In the genomic region with DNA sequence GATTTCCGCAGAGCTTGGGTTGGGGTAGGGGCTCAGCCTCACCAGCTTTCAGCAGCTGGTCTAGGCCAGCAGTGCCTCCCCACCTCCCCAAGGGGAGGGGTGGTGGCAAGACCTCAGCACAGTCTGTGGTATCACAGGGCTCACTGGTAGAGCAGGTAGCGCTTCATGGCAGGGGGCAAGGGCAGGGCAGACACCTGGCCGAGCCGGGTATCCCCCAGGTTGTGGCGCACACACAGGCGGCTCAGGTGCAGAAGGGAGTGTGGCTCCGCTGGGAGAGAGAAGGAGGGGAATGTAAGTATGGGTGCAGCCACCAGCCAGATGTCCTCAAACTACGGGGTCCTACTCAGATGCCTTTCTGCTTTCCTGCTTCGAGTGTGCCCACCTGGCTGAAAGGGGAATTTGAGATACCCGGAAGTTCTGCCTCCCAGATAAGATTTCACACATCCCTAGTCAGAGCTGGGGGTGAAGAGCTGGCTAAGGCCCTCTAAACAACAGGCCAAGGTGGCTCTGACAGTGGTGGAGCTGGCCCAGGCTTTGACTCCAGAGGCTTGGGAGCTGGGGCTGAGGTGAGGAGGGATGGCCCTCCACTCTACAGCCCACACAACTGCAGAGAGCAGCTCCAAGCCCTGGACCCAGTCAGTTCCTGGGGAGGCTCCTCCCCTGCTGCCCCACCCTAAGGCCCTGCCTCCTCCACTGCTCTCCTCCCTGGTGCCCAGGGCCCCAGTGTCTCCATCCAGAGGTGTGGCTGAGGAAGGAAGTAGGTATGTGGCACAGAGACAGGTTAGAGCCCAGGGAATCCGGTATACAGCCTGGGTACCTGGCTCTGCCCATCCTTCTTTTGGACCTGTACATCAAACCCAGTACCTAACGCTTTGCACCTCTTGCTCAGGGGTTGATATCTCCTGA, we compare ENCODE assay signal across 6 cellular contexts. TPM values are rescaled to one million over a fixed set of nuclear protein-coding genes. Genes with fewer than 3 reads are reported as not detected.
A peak's percentile ranks its signal among the peaks of the same experiment; 100 is the strongest.
DNase-seq lines count a peak whose midpoint lies in the region; ATAC-seq, FAIRE-seq and TF ChIP-seq lines count a peak whose summit lies in the region.

No MANE protein-coding gene starts in this region.

- ATAC-seq in HG03280 (IDR thresholded peaks at IDR 0.05; ENCODE audit: unreplicated experiment): no peak

- CTCF ChIA-PET in OCI-LY7 (lab: Charles Lee; ENCODE audit: unreplicated experiment): interaction anchor here (1.3 to 2.8 kb wide), 2 partner anchors 20 to 118 kb away, joined by 5 to 17 read pairs; partner anchors contain the start of gene MLF2

- H3K79me2 ChIP-seq in OCI-LY7 (ENCODE audit: insufficient read depth, low read depth, low read length): peaks cover 22% of the 10 kb centered on the region; the same call in 1 of the 2 replicates

- H4K20me1 ChIP-seq in OCI-LY7 (ENCODE audit: insufficient read depth, low read length): 0 out of 2 replicates have a peak, but pooled peaks cover 10% of the 10 kb centered on the region

- BruUV-seq in OCI-LY7 (replicated peaks; lab: Mats Ljungman, UMichigan): no TSS peak

- TF ChIP-seq CTCF in GM12864 (IDR thresholded peaks at IDR 0.05; ENCODE audit: low read depth, low read length, missing control alignments): no peak
- TF ChIP-seq CTCF in OCI-LY7 (conservative IDR thresholded peaks at IDR 0.05; ENCODE audit: low read length): no peak
- no peak for TF ChIP-seq CTCF in epithelial cell of esophagus (IDR thresholded peaks at IDR 0.05; ENCODE audit: insufficient read depth, low read depth, low read length, missing control alignments)
- TF ChIP-seq CTCF in spleen (IDR thresholded peaks at IDR 0.05 in 8 of 11, conservative IDR thresholded peaks at IDR 0.05 in 3 of 11): no peak
- no peak for TF ChIP-seq CTCF in D721Med (IDR thresholded peaks at IDR 0.05; ENCODE audit: insufficient read depth, missing control alignments)

- no peak for TF ChIP-seq POLR2A in spleen (IDR thresholded peaks at IDR 0.05)

- intact Hi-C loops in OCI-LY7 (cut with micrococcal nuclease; ENCODE audit: unreplicated experiment) (loop anchor here (5.0 kb wide), 3 partner anchors 91 to 321 kb away; partner anchors contain the start of gene C1RL), spleen (cut with DNase I; ENCODE audit: low total_unique reads) (no loop called here)

- DNase-seq in GM12864 (ENCODE audit: low read depth) (no peak), OCI-LY7 (ENCODE audit: low spot score) (peak; percentile 26), epithelial cell of esophagus (ENCODE audit: low read depth) (peak; percentile 87), spleen (peak; percentile 80), D721Med (ENCODE audit: insufficient read length, low spot score) (no peak)

- no peak for FAIRE-seq in D721Med (lab: Jason Lieb, UNC)

- POLR2A ChIA-PET in OCI-LY7 (lab: Charles Lee): interaction anchor here (0.7 to 2.6 kb wide), 5 partner anchors 11 to 208 kb away, joined by 3 to 19 read pairs (median 3); partner anchors contain the start of genes CDCA3 and USP5

- 49 to 70% (median 61%) methylated on average over 10 to 12 of the region's 12 CpGs for WGBS in spleen, 5 donors

- H3K4me3 ChIP-seq in GM12864 (ENCODE audit: low read depth, low read length) (peak overlapping the region; percentile 72; the same call in 1 of the 2 replicates), OCI-LY7 (ENCODE audit: low read depth, low read length, poor library complexity, severe bottlenecking) (peak overlapping the region; percentile 77), epithelial cell of esophagus (ENCODE audit: low read length) (peak overlapping the region; percentile 83), spleen (peak overlapping the region in 6 of 8 donors; percentile 83 to 97 (median 94))

- H3K27me3 ChIP-seq in spleen (replicated peaks in 1 of 7): no peaks in the 10 kb centered on the region

- no peaks in the 10 kb centered on the region for H3K9me2 ChIP-seq in OCI-LY7 (ENCODE audit: insufficient read depth, low read length)

- peak overlapping the region; percentile 99 for H3K4me2 ChIP-seq in OCI-LY7 (ENCODE audit: low read length)

- H3K27ac ChIP-seq in OCI-LY7 (ENCODE audit: low read depth, low read length, poor library complexity, severe bottlenecking) (peak overlapping the region; percentile 60), spleen (peak overlapping the region in 7 of 8 donors; percentile 81 to 99 (median 91))

- no peak overlapping the region for H2AFZ ChIP-seq in OCI-LY7 (ENCODE audit: low read length)

- H3K36me3 ChIP-seq in OCI-LY7 (ENCODE audit: insufficient read depth, low read length) (peaks cover 44% of the 10 kb centered on the region), spleen (peaks cover 0 to 40% (median 20%) of the 10 kb centered on the region in 6 donors)

- no peaks in the 10 kb centered on the region for H3K9me3 ChIP-seq in OCI-LY7 (ENCODE audit: low read length)
- no peaks in the 10 kb centered on the region for H3K9me3 ChIP-seq in spleen

- peaks cover 57% of the 10 kb centered on the region for H3K4me1 ChIP-seq in OCI-LY7 (ENCODE audit: insufficient read depth, low read length, poor library complexity, severe bottlenecking)
- peaks cover 31 to 84% (median 65%) of the 10 kb centered on the region in 6 donors for H3K4me1 ChIP-seq in spleen

RNA-seq across cellular contexts. Expression of gene SPSB2, which starts 1.8 kb away (rescaled TPM):
- total RNA-seq in OCI-LY7 (2014; rRNA removed; shearing (Covaris generic)): 7.8 and 8.3 TPM in 2 replicates
- 8.5 and 10.8 TPM in 2 replicates for total RNA-seq in OCI-LY7 (2022)
- 10 to 100 TPM in 4 of 7 donors, 1 to 10 TPM in 3; 7.0 to 12.9 (median 10.3) TPM for total RNA-seq in spleen
- 10 to 100 TPM; 11.3 to 17.0 (median 11.5) TPM for polyA plus RNA-seq in spleen

RNA-seq across cellular contexts. Expression of gene TPI1, which starts 4.0 kb away (rescaled TPM):
- 596 and 608 TPM in 2 replicates for total RNA-seq in OCI-LY7 (2014; rRNA removed; shearing (Covaris generic))
- 519 and 801 TPM in 2 replicates for total RNA-seq in OCI-LY7 (2022)
- 100 to 1,000 TPM; 218 to 471 (median 288) TPM for total RNA-seq in spleen
- polyA plus RNA-seq in spleen: 100 to 1,000 TPM; 234 to 364 (median 311) TPM

RNA-seq across cellular contexts. Expression of gene USP5, which starts 19.4 kb away (rescaled TPM):
- total RNA-seq in OCI-LY7 (2014; rRNA removed; shearing (Covaris generic)): 65.9 and 70.4 TPM in 2 replicates
- total RNA-seq in OCI-LY7 (2022) (112 and 129 TPM in 2 replicates), spleen (10 to 100 TPM; 29.8 to 62.4 (median 53.5) TPM)
- polyA plus RNA-seq in spleen: 10 to 100 TPM; 23.1 to 40.5 (median 23.6) TPM

RNA-seq across cellular contexts. Expression of gene CDCA3, which starts 20.2 kb away (rescaled TPM):
- total RNA-seq in OCI-LY7 (2014; rRNA removed; shearing (Covaris generic)): 160 and 222 TPM in 2 replicates
- total RNA-seq in OCI-LY7 (2022) (151 and 161 TPM in 2 replicates), spleen (10 to 100 TPM in 1 of 7 donors, 1 to 10 TPM in 6; 1.9 to 10.2 (median 5.8) TPM)
- polyA plus RNA-seq in spleen: 10 to 100 TPM in 1 of 3 donors, 1 to 10 TPM in 2; 3.6 to 18.1 (median 5.1) TPM

RNA-seq across cellular contexts. Expression of gene GNB3, which starts 30.6 kb away (rescaled TPM):
- total RNA-seq in OCI-LY7 (2014; rRNA removed; shearing (Covaris generic)): 3.6 and 5.0 TPM in 2 replicates
- total RNA-seq in OCI-LY7 (2022) (20.4 and 23.7 TPM in 2 replicates), spleen (1 to 10 TPM in 6 of 7 donors, under 1 TPM in 1; 0.75 to 3.9 (median 2.6) TPM)
- 1 to 10 TPM in 1 of 3 donors, under 1 TPM in 2; 0.93 to 1.3 (median 0.94) TPM for polyA plus RNA-seq in spleen

Comparison
In these comparisons a context has a peak if more than half of its experiments do, and no peak if none do; other contexts are left out.
1. DNase-seq: peak in OCI-LY7 (single experiment), epithelial cell of esophagus (single experiment) and spleen (single experiment); none in GM12864 (single experiment) and D721Med (single experiment).
2. Peak in every context shown above with its lines, with median percentiles within 50 percentile points of each other: H3K4me3 ChIP-seq.